Comparison of ENCODE assay signal across 8 cellular contexts in the genomic region with DNA sequence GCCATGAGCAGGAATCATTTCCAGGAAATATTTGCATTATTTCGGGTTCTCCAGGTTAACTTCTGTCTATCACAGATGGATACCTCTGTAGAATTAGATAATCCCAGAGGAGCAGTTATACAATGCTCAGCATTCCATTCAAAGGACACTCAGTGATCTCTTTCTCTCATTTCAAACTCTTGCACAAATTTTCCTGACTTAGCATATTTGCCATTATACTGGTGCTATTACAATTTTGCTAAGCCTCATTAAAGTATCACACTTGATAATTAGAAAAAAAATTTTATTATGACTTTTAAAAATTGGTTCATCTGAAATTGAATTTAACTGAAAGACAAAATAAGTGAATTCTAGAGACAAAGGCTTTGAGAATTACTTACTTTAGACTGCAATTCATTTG.
"Had no signal": no experiment of that assay in that cellular context is flagged by ENCODE, and none has a peak within 500 bp of the region (broad histone marks: within the 10 kb centered on the region; RNA-seq: fewer than 3 reads in every experiment).

No MANE protein-coding gene starts in this region.

- H2AFZ ChIP-seq: GM23338 had no signal

- ATAC-seq: GM23338, K562 had no signal

- H3K27ac Mint-ChIP-seq: GM23338, H9 had no signal

- H3K4me2 ChIP-seq: GM23338 had no signal

- H3K9me3 Mint-ChIP-seq: GM23338, H9 had no signal

- H3K4me3 ChIP-seq: GM23338, K562 had no signal

- FAIRE-seq: H1, H54, HTR-8/SVneo, K562 had no signal

- DNase-seq: H9, HCEC 1CT, KG1 had no signal

- H3K4me3 Mint-ChIP-seq: GM23338, H9 had no signal
